Comparison of ENCODE assay signal across 8 cellular contexts in the genomic region with DNA sequence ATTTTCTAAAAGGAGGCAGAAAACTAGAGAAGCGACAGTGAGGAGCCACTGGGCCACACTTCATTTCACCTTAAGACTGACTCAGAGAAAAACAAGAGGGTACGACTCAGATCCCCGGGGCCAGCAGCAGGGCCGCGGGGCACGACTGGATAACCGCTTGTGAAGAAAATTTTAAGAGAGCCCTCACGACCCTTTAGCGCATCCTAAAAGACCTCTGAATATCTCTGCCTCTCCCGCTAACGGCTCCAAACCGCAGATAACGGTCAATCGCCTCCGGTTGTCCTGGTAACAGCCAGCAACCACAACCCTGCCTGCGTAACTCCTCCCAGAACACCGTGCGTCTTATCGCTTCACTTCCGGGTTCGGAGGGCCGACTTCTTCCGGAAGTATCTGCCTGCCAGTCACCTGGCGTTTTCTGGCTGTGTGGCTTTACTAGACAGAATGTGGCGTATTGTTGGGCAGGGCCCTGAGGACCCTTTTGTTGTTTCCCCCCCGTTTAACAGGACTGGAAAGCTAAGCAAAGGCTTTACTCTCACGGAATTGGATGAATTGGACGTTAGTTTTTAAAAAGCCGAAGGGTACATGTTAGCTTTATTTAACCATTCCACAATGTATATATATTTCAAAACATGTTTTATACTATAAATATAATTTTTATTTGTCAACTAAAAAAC. TPM values are rescaled to one million over a fixed set of nuclear protein-coding genes. Genes with fewer than 3 reads are reported as not detected.
DNase-seq lines count a peak whose midpoint lies in the region; ATAC-seq and TF ChIP-seq lines count a peak whose summit lies in the region.

No MANE protein-coding gene starts in this region.

- peaks cover 8 to 11% of the 10 kb centered on the region in 2 experiments; a peak in 1 of 4 replicates for H3K79me1 ChIP-seq in IMR-90 (ENCODE audit: low read depth in 1 of 2, low read length in 2 of 2)

- H3K23ac ChIP-seq in IMR-90 (ENCODE audit: low read depth, low read length) = no peak overlapping the region; the same call in 1 of the 2 replicates

- dilution Hi-C loops in IMR-90 (cut with HindIII; ENCODE audit: low sequenced_read_pairs, unreplicated experiment) = no loop called here

- TF ChIP-seq POLR2A in IMR-90 (IDR thresholded peaks at IDR 0.05; ENCODE audit: low read depth, low read length) (peak; percentile 82), erythroblast (IDR thresholded peaks at IDR 0.05; ENCODE audit: low read length) (peak; percentile 99)

- peaks cover 25% of the 10 kb centered on the region; the same call in 1 of the 2 replicates for H3K79me2 ChIP-seq in OCI-LY7 (ENCODE audit: insufficient read depth, low read depth, low read length)

- peak; percentile 99 for ATAC-seq in GM21529 (IDR thresholded peaks at IDR 0.05; ENCODE audit: unreplicated experiment)
- ATAC-seq in IMR-90 (ENCODE audit: low read depth) = peak; percentile 98

- H2BK15ac ChIP-seq in IMR-90 (ENCODE audit: low read depth, low read length) = no peak overlapping the region

- no peaks in the 10 kb centered on the region; the same call in 1 of the 2 replicates for H3K4me1 ChIP-seq in IMR-90 (ENCODE audit: control insufficient read depth, insufficient read depth, low read length)
- peaks cover 33% of the 10 kb centered on the region for H3K4me1 ChIP-seq in OCI-LY7 (ENCODE audit: insufficient read depth, low read length, poor library complexity, severe bottlenecking)
- peaks cover 5 to 9% of the 10 kb centered on the region in 2 donors for H3K4me1 ChIP-seq in mucosa of rectum (ENCODE audit: control insufficient read depth in 2 of 2, insufficient read depth in 2 of 2, low read length in 2 of 2)

- H2BK5ac ChIP-seq in IMR-90 (ENCODE audit: low read depth, low read length, poor library complexity, severe bottlenecking) = peak overlapping the region; percentile 68

- no peak for TF ChIP-seq RAD21 in IMR-90 (IDR thresholded peaks at IDR 0.05; ENCODE audit: low read length)

- H2AK9ac ChIP-seq in IMR-90 (replicated peaks; ENCODE audit: low read depth, low read length, poor library complexity) = peak overlapping the region; percentile 2

- H3K18ac ChIP-seq in IMR-90 (ENCODE audit: low read depth, low read length) = peak overlapping the region; percentile 3; the same call in 1 of the 2 replicates

- H3K9me1 ChIP-seq in IMR-90 (ENCODE audit: insufficient read depth, low read length) = 0 out of 2 replicates have a peak, but pooled peaks cover 2% of the 10 kb centered on the region

- no peak overlapping the region for H2BK20ac ChIP-seq in IMR-90 (ENCODE audit: low read depth, low read length)

- POLR2A ChIA-PET in IMR-90 (lab: Charles Lee; ENCODE audit: unreplicated experiment) = no interaction called here
- POLR2A ChIA-PET in OCI-LY7 (lab: Charles Lee) = interaction anchor here (0.8 to 2.1 kb wide), 6 partner anchors 11 to 85 kb away, joined by 3 to 5 read pairs (median 3); no protein-coding TSS in a partner anchor

- peak overlapping the region; percentile 53; the same call in 1 of the 2 replicates for H4K91ac ChIP-seq in IMR-90 (ENCODE audit: insufficient read depth, low read depth, low read length)

- H4K8ac ChIP-seq in IMR-90 (ENCODE audit: low read depth in 2 of 2, low read length in 2 of 2) = peak overlapping the region; percentile 88 to 97

- no peak for TF ChIP-seq CTCF in IMR-90 (conservative IDR thresholded peaks at IDR 0.05; ENCODE audit: low read depth, low read length)
- no peak for TF ChIP-seq CTCF in OCI-LY7 (conservative IDR thresholded peaks at IDR 0.05; ENCODE audit: low read length)

- H3K27ac ChIP-seq in IMR-90 (ENCODE audit: insufficient read depth, low read length) = peak overlapping the region; percentile 65
- peak overlapping the region; percentile 85 for H3K27ac ChIP-seq in OCI-LY7 (ENCODE audit: low read depth, low read length, poor library complexity, severe bottlenecking)
- H3K27ac ChIP-seq in mucosa of rectum (ENCODE audit: low read depth in 2 of 2, low read length in 2 of 2) = peak overlapping the region; percentile 74 to 80

- peak overlapping the region; percentile 99 for H4K5ac ChIP-seq in IMR-90 (ENCODE audit: low read depth, low read length)

- H3K56ac ChIP-seq in IMR-90 (ENCODE audit: extremely low read depth, insufficient read depth, low read length) = peak overlapping the region; percentile 68; the same call in 1 of the 2 replicates

- H3K4ac ChIP-seq in IMR-90 (ENCODE audit: low read depth, low read length) = peak overlapping the region; percentile 89

- intact Hi-C loops in IMR-90 (cut with micrococcal nuclease) (no loop called here), OCI-LY7 (cut with micrococcal nuclease; ENCODE audit: unreplicated experiment) (no loop called here)

- H3K4me3 ChIP-seq in IMR-90 (ENCODE audit: insufficient read depth, low read depth, low read length) (peak overlapping the region; percentile 59), OCI-LY7 (ENCODE audit: low read depth, low read length, poor library complexity, severe bottlenecking) (peak overlapping the region; percentile 77), mucosa of rectum (ENCODE audit: low read length in 2 of 2) (peak overlapping the region; percentile 73 to 88)

- DNase-seq in DMS114 treated with DMSO at 0.1 percent for 48 hours (lab: John Stamatoyannopoulos, UW; ENCODE audit: unreplicated experiment) (peak; percentile 89), IMR-90 (peak; percentile 92), OCI-LY7 (ENCODE audit: low spot score) (peak; percentile 98), activated T-cell treated with anti-CD3 and anti-CD28 coated beads for 4 hours (peak; percentile 82), erythroblast (lab: John Stamatoyannopoulos, UW) (peak; percentile 97 to 99)
- DNase-seq in stimulated activated CD8-positive, alpha-beta memory T cell treated with anti-CD3 and anti-CD28 coated beads, Interleukin-4, amount 100 ng/mL, for 4 hours (ENCODE audit: low read depth in 2 of 2, low spot score in 1 of 2) = peak; percentile 81 to 83

- H2AFZ ChIP-seq in IMR-90 (replicated peaks; ENCODE audit: low read length, poor library complexity) = peak overlapping the region; percentile 85
- H2AFZ ChIP-seq in OCI-LY7 (ENCODE audit: low read length) = peak overlapping the region; percentile 59

- CTCF ChIA-PET in IMR-90 (lab: Yijun Ruan, JAX) = interaction anchor here (1.0 to 1.4 kb wide), 2 partner anchors 11 to 984 kb away, joined by 3 to 4 read pairs; a partner anchor contains a TSS
- CTCF ChIA-PET in OCI-LY7 (lab: Charles Lee; ENCODE audit: unreplicated experiment) = no interaction called here

- no peak overlapping the region for H2AK5ac ChIP-seq in IMR-90 (ENCODE audit: low read depth, low read length)

- no peaks in the 10 kb centered on the region for H4K20me1 ChIP-seq in IMR-90 (ENCODE audit: insufficient read depth, low read length)
- H4K20me1 ChIP-seq in OCI-LY7 (ENCODE audit: insufficient read depth, low read length) = no peaks in the 10 kb centered on the region

- H3K4me2 ChIP-seq in IMR-90 (ENCODE audit: low read depth, low read length) (peak overlapping the region; percentile 92), OCI-LY7 (ENCODE audit: low read length) (peak overlapping the region; percentile 90)

- H3K9me2 ChIP-seq in OCI-LY7 (ENCODE audit: insufficient read depth, low read length) = no peaks in the 10 kb centered on the region

- H3K9me3 ChIP-seq in IMR-90 (ENCODE audit: control insufficient read depth, insufficient read depth, low read length) (no peaks in the 10 kb centered on the region), OCI-LY7 (ENCODE audit: low read length) (no peaks in the 10 kb centered on the region), mucosa of rectum (ENCODE audit: control insufficient read depth in 2 of 2, low read length in 2 of 2) (no peaks in the 10 kb centered on the region)

- BruUV-seq in IMR-90 (replicated peaks; lab: Mats Ljungman, UMichigan) (no TSS peak), OCI-LY7 (replicated peaks; lab: Mats Ljungman, UMichigan) (no TSS peak)

- 0% methylated on average over 8 of the region's 29 CpGs; no CpG with 5 or more reads in 1 of the 2 experiments for WGBS in IMR-90 (ENCODE audit: extremely low coverage in 2 of 2, insufficient read length in 1 of 2), 2 experiments

- H3K9ac ChIP-seq in IMR-90 (ENCODE audit: low read depth, low read length) (peak overlapping the region; percentile 81), mucosa of rectum (ENCODE audit: low read depth in 1 of 2, low read length in 2 of 2) (peak overlapping the region; percentile 64 to 71)

- no peaks in the 10 kb centered on the region for H3K27me3 ChIP-seq in IMR-90 (ENCODE audit: control insufficient read depth, insufficient read depth, low read length)
- no peaks in the 10 kb centered on the region for H3K27me3 ChIP-seq in mucosa of rectum (ENCODE audit: control insufficient read depth in 2 of 2, insufficient read depth in 2 of 2, low read length in 2 of 2)

- H3K14ac ChIP-seq in IMR-90 (replicated peaks; ENCODE audit: low read depth, low read length) = peak overlapping the region; percentile 86

- peaks cover 2% of the 10 kb centered on the region; the same call in 1 of the 2 replicates for H3K36me3 ChIP-seq in IMR-90 (ENCODE audit: control insufficient read depth, insufficient read depth, low read length)
- H3K36me3 ChIP-seq in OCI-LY7 (ENCODE audit: insufficient read depth, low read length) = peaks cover 17% of the 10 kb centered on the region; the same call in 1 of the 2 replicates
- H3K36me3 ChIP-seq in mucosa of rectum (ENCODE audit: control insufficient read depth in 2 of 2, insufficient read depth in 2 of 2, low read length in 2 of 2) = no peaks in the 10 kb centered on the region

- in situ Hi-C loops in IMR-90 (cut with MboI; ENCODE audit: low sequenced_read_pairs) = no loop called here

- no peak overlapping the region for H2BK120ac ChIP-seq in IMR-90 (ENCODE audit: low read depth, low read length)

TF ChIP-seq in IMR-90, 13 proteins besides CTCF, POLR2A, EP300 and RAD21 (continues in another document):
- peak; percentile 24; the same call in 1 of the 2 replicates for TF ChIP-seq RFX5 (IDR thresholded peaks at IDR 0.05; ENCODE audit: low read depth, low read length)
- no peak for TF ChIP-seq BHLHE40 (IDR thresholded peaks at IDR 0.05; ENCODE audit: low read depth, low read length)
- no peak for TF ChIP-seq FOS (IDR thresholded peaks at IDR 0.05; ENCODE audit: low read depth, low read length)
- no peak for TF ChIP-seq CHD1 (IDR thresholded peaks at IDR 0.05; ENCODE audit: low read depth, low read length)
- TF ChIP-seq RCOR1 (IDR thresholded peaks at IDR 0.05; ENCODE audit: insufficient replicate concordance, low read length) = no peak
- TF ChIP-seq SMC3 (IDR thresholded peaks at IDR 0.05; ENCODE audit: low read depth, low read length) = no peak

RNA-seq across cellular contexts. Expression of a gene that starts 5.4 kb away (rescaled TPM):
- 7.2 TPM in 2 replicates for total RNA-seq in IMR-90 (2012; rRNA removed)
- 5.4 and 6.4 TPM in 2 replicates for polyA plus RNA-seq in IMR-90 (2012; rRNA removed)
- 1.8 and 3.0 TPM in 2 replicates for polyA plus RNA-seq in IMR-90 (2012; cell fraction: cytosol; rRNA removed)
- 0.52 and 3.2 TPM in 2 replicates for polyA plus RNA-seq in IMR-90 (2012; cell fraction: nucleus; rRNA removed; ENCODE audit: low replicate concordance)
- 42.9 and 51.3 TPM in 2 replicates for total RNA-seq in OCI-LY7 (2014; rRNA removed; shearing (Covaris generic))
- total RNA-seq in OCI-LY7 (2022) = 27.5 and 31.7 TPM in 2 replicates

Comparison
In these comparisons a context has a peak if more than half of its experiments do, and no peak if none do; other contexts are left out.
1. Peak in every context shown above with its lines: DNase-seq, ATAC-seq, H3K4me3 ChIP-seq and H3K27ac ChIP-seq.